ENCODE assay signal across 10 cellular contexts in the genomic region with DNA sequence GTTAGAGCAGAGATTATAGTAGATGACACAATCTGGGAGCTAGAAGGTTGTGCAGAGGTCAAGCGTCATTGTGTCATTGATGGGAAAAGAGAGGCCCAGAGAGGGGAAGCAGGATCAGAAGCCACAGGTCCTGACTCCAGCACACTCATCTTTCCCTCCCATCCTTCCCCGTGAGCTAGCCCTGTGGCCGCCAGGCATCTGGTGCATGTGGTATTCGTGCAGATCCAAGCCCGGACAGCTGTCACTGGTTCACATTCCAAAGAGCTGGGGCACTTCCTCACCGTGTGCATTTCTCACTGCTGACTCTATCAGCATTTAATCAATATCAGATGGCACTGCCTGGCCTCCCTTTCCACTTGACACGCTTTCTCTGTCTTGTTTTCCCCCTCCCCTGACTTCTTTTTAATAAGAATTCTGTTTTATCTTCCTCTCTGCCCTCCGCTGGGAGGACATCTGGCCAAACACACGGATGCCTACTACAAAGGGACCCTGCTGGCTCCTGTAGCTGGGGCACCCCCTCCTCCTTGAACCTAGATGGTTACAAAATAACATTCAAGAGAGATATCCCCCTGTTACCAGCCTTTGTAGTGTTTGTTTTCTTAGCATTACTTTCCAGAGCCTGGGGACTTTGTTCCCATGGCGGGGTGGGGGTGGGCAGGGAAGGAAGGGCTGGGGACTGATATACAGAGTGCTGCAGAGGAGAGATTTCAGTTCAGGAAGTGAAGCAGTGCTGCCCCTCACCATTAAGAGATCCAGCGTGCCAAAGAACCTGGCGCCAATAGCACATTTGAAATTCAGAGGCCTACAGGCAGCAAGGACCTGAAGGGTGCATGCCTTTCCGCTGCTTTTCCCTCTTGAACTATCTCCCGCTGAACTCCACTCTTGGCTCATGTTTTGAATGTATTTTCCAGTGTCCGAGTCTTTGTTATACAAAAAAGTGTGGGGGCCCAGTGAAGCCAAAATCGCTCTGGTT.
DNase-seq lines count a peak whose midpoint lies in the region; ATAC-seq lines count a peak whose summit lies in the region.
"Had no signal": no experiment of that assay in that cellular context is flagged by ENCODE, and none has a peak within 500 bp of the region (broad histone marks: within the 10 kb centered on the region; RNA-seq: fewer than 3 reads in every experiment).

No MANE protein-coding gene starts in this region.

- no peaks in the 10 kb centered on the region for H3K9me3 ChIP-seq in muscle layer of duodenum (ENCODE audit: control insufficient read depth in 1 of 2, low read length in 2 of 2)

- H3K27me3 Mint-ChIP-seq in stimulated activated memory B cell treated with anti-CD40 and anti-IgM and Interleukin-4, amounts not matched to agents 10 μg/mL and 1 μg/mL and 100 μg/mL, for 72 hours = peaks cover 12% of the 10 kb centered on the region

- H3K4me3 Mint-ChIP-seq in stimulated activated memory B cell treated with anti-CD40 and anti-IgM and Interleukin-4, amounts not matched to agents 10 μg/mL and 1 μg/mL and 100 μg/mL, for 72 hours = no peak overlapping the region

- no peak overlapping the region for H3K27ac Mint-ChIP-seq in stimulated activated memory B cell treated with anti-CD40 and anti-IgM and Interleukin-4, amounts not matched to agents 10 μg/mL and 1 μg/mL and 100 μg/mL, for 72 hours

- peak; percentile 84 for DNase-seq in AG08396 (ENCODE audit: low spot score)
- DNase-seq in HuH-7 (ENCODE audit: low spot score) = peak; percentile 60
- DNase-seq in ecto neural progenitor cell (ENCODE audit: low spot score) = peak; percentile 60
- no peak for DNase-seq in caudate nucleus (lab: John Stamatoyannopoulos, UW)
- no peak for DNase-seq in activated naive CD4-positive, alpha-beta T cell treated with anti-CD3 and anti-CD28 coated beads, Interleukin-2, amount 50 U/mL, for 16 hours
- DNase-seq: NCI-H526 treated with DMSO at 0.1 percent for 48 hours had no signal

- peaks cover 0 to 5% of the 10 kb centered on the region in 2 donors for H3K4me1 ChIP-seq in muscle layer of duodenum (ENCODE audit: control insufficient read depth in 1 of 2, insufficient read depth in 2 of 2, low read length in 2 of 2)

- no peaks in the 10 kb centered on the region for H3K9me3 Mint-ChIP-seq in stimulated activated memory B cell treated with anti-CD40 and anti-IgM and Interleukin-4, amounts not matched to agents 10 μg/mL and 1 μg/mL and 100 μg/mL, for 72 hours

- no peaks in the 10 kb centered on the region for H3K36me3 Mint-ChIP-seq in stimulated activated memory B cell treated with anti-CD40 and anti-IgM and Interleukin-4, amounts not matched to agents 10 μg/mL and 1 μg/mL and 100 μg/mL, for 72 hours

- H3K4me3 ChIP-seq in muscle layer of duodenum (ENCODE audit: low read depth in 1 of 2, low read length in 2 of 2) = no peak overlapping the region

- no peak for ATAC-seq in stimulated activated memory B cell treated with anti-CD40 and anti-IgM and Interleukin-4, amounts not matched to agents 10 μg/mL and 1 μg/mL and 100 μg/mL, for 72 hours
- no peak for ATAC-seq in GM21576 (IDR thresholded peaks at IDR 0.05; ENCODE audit: unreplicated experiment)
- ATAC-seq: HCT116 had no signal

- peak overlapping the region; percentile 54 for H3K27ac ChIP-seq in muscle layer of duodenum (ENCODE audit: low read length)
- H3K27ac ChIP-seq in caudate nucleus (ENCODE audit: low read depth, low read length) = no peak overlapping the region

- no peaks in the 10 kb centered on the region for H3K27me3 ChIP-seq in muscle layer of duodenum (ENCODE audit: low read depth, low read length)

- peaks cover 6% of the 10 kb centered on the region for H3K4me1 Mint-ChIP-seq in stimulated activated memory B cell treated with anti-CD40 and anti-IgM and Interleukin-4, amounts not matched to agents 10 μg/mL and 1 μg/mL and 100 μg/mL, for 72 hours

- H3K36me3 ChIP-seq in muscle layer of duodenum (ENCODE audit: control insufficient read depth in 1 of 2, insufficient read depth in 2 of 2, low read length in 2 of 2) = no peaks in the 10 kb centered on the region

Comparison
In these comparisons a context has a peak if more than half of its experiments do, and no peak if none do; other contexts are left out.
1. DNase-seq: peak in AG08396 (single experiment), HuH-7 (single experiment) and ecto neural progenitor cell (single experiment); none in caudate nucleus (0 of 61) and activated naive CD4-positive, alpha-beta T cell treated with anti-CD3 and anti-CD28 coated beads, Interleukin-2, amount 50 U/mL, for 16 hours (single experiment).